8 cellular contexts compared by ENCODE assay signal in the genomic region with DNA sequence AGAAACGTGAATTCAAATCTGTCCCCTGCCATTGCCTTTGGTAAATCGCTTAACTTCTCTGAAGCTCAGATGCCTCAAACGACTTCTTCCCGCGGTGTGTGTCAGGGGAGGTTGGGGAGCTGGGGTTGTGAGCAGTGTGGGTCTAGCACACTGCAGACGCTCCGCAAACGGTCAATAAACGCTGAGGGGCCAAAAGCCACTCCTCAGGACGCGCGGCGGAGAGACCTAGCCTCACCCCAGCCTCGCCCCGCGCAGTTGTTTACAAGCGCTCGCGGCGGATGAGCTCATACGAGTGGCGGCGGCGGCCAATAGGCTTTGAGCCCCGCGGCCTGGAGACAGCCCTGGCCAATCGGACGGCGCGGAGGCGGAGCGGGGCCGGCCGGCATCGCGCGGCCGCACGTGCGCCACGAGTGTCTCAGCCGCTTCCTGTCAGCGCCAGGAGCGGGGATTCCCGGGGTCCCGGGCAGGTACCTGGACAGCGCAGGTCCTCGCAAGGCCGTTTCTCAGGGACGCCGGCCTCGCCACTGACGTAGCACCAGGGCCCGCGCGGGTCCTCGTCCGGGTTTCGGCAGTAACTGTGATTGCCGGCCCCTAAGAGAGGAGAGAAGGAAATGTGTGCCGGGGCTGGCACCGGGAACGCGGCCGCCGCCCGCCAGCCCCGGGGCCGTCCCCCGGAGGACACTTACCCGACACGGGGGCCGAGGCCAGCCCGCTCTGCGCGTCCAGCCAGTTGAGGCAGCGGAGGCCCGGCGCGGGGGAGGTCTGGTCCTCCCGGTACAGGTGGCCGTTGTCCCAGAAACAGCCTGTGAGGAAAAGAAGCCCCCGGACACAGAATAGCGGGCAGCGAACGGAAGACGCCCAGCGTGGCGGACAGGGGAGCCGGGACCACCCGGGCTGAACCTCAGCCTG. TPM values are rescaled to one million over a fixed set of nuclear protein-coding genes. Genes with fewer than 3 reads are reported as not detected.
DNase-seq lines count a peak whose midpoint lies in the region; ATAC-seq, FAIRE-seq and TF ChIP-seq lines count a peak whose summit lies in the region.

No MANE protein-coding gene starts in this region.

- TF ChIP-seq CTCF in heart left ventricle (IDR thresholded peaks at IDR 0.05) (no peak), upper lobe of right lung (IDR thresholded peaks at IDR 0.05) (no peak)

- peak; percentile 89 for ATAC-seq in HG02642 (IDR thresholded peaks at IDR 0.05; ENCODE audit: poor library complexity, unreplicated experiment)
- ATAC-seq in heart left ventricle = peak; percentile 90 to 94 (median 92)
- peak; percentile 92 for ATAC-seq in upper lobe of right lung

- H3K9me3 ChIP-seq in heart left ventricle (no peaks in the 10 kb centered on the region), upper lobe of right lung (no peaks in the 10 kb centered on the region)

- peak; percentile 68 for TF ChIP-seq POLR2A in GM12891 (IDR thresholded peaks at IDR 0.05; ENCODE audit: low read depth, low read length)
- peak; percentile 85 to 95 for TF ChIP-seq POLR2A in heart left ventricle (IDR thresholded peaks at IDR 0.05)

- H3K27ac ChIP-seq in adipose tissue (ENCODE audit: low read depth, low read length) (peak overlapping the region; percentile 64), heart left ventricle (peak overlapping the region; percentile 75 to 99 (median 96)), upper lobe of right lung (peak overlapping the region; percentile 98)

- H3K4me1 ChIP-seq in heart left ventricle (peaks cover 2 to 80% (median 49%) of the 10 kb centered on the region in 12 donors), upper lobe of right lung (peaks cover 57% of the 10 kb centered on the region)

- peak; percentile 87 for DNase-seq in GM12891 (ENCODE audit: insufficient read length, low spot score)
- DNase-seq in NCI-H1105 treated with DMSO at 0.1 percent for 48 hours (lab: John Stamatoyannopoulos, UW) = peak; percentile 74
- peak; percentile 90 for DNase-seq in SW480 (ENCODE audit: low spot score)
- DNase-seq in heart left ventricle = peak; percentile 94 to 98 (median 97)
- DNase-seq in posterior vena cava (ENCODE audit: low spot score) = peak; percentile 98
- peak; percentile 98 for DNase-seq in upper lobe of right lung

- intact Hi-C loops in heart left ventricle (cut with DNase I) = loop anchor here in 3 of 10 donors (5.0 to 10.0 kb wide), 2 partner anchors 78 to 686 kb away; a partner anchor contains a TSS
- intact Hi-C loops in posterior vena cava (cut with DNase I) = no loop called here
- intact Hi-C loops in upper lobe of right lung (cut with DNase I) = no loop called here

- WGBS in adipose tissue, 3 donors = 0 to 1% (median 1%) methylated on average over 68 to 91 of the region's 91 CpGs
- 0 to 1% (median 1%) methylated on average over 30 to 91 of the region's 91 CpGs for WGBS in heart left ventricle, 4 donors

- H3K36me3 ChIP-seq in heart left ventricle = peaks cover 0 to 42% (median 33%) of the 10 kb centered on the region in 9 donors
- peaks cover 29% of the 10 kb centered on the region for H3K36me3 ChIP-seq in upper lobe of right lung

- peak; percentile 99 for FAIRE-seq in GM12891 (lab: Jason Lieb, UNC)

- H3K4me3 ChIP-seq in heart left ventricle = peak overlapping the region; percentile 43 to 93 (median 70)
- peak overlapping the region; percentile 72 for H3K4me3 ChIP-seq in upper lobe of right lung

- H3K27me3 ChIP-seq in heart left ventricle (no peaks in the 10 kb centered on the region), upper lobe of right lung (no peaks in the 10 kb centered on the region)

TF ChIP-seq in GM12891, 5 proteins besides CTCF, POLR2A, EP300 and RAD21:
- TF ChIP-seq TAF1 (IDR thresholded peaks at IDR 0.05; ENCODE audit: low read depth, low read length) (no peak), POLR2AphosphoS5 (IDR thresholded peaks at IDR 0.05; ENCODE audit: low read depth, low read length) (peak; percentile 61), POU2F2 (IDR thresholded peaks at IDR 0.05; ENCODE audit: low read depth, low read length) (no peak), SPI1 (IDR thresholded peaks at IDR 0.05; ENCODE audit: low read depth, low read length) (0 out of 2 replicates have a peak, but pooled peaks have one; percentile 20), PAX5 (IDR thresholded peaks at IDR 0.05; ENCODE audit: insufficient read depth, low read length, severe bottlenecking) (peak; percentile 20)
TF ChIP-seq in GM12891: peak in this region for 3.

RNA-seq across cellular contexts. Expression of a gene that starts 1.5 kb away (rescaled TPM):
- polyA plus RNA-seq in GM12891 (2012; ENCODE audit: low read depth, missing spikeins) = 5.3 TPM
- polyA plus RNA-seq in adipose tissue (10 to 100 TPM in 2 of 3 donors, 1 to 10 TPM in 1; 9.3 to 16.8 (median 11.6) TPM), heart left ventricle (1 to 10 TPM; 4.0 to 7.8 TPM)
- total RNA-seq in heart left ventricle (10 to 100 TPM in 7 of 9 donors, 1 to 10 TPM in 2; 3.8 to 40.7 (median 27.8) TPM), posterior vena cava (10 to 100 TPM; 12.8 to 18.8 TPM), upper lobe of right lung (56.4 TPM)

RNA-seq across cellular contexts. Expression of a gene that starts 55.4 kb away (rescaled TPM):
- polyA plus RNA-seq in GM12891 (2012; ENCODE audit: low read depth, missing spikeins) = 14.3 TPM
- polyA plus RNA-seq in adipose tissue (10 to 100 TPM in 2 of 3 donors, 1 to 10 TPM in 1; 9.9 to 13.3 (median 12.3) TPM), heart left ventricle (1 to 10 TPM; 7.7 to 8.4 TPM)
- total RNA-seq in heart left ventricle (10 to 100 TPM in 7 of 9 donors, 1 to 10 TPM in 2; 8.1 to 20.1 (median 12.9) TPM), posterior vena cava (10 to 100 TPM; 10.8 to 14.9 TPM), upper lobe of right lung (24.3 TPM)

Comparison
In these comparisons a context has a peak if more than half of its experiments do, and no peak if none do; other contexts are left out.
1. Peak in every context shown above with its lines: DNase-seq, ATAC-seq, H3K4me3 ChIP-seq and H3K27ac ChIP-seq.